In the genomic region with DNA sequence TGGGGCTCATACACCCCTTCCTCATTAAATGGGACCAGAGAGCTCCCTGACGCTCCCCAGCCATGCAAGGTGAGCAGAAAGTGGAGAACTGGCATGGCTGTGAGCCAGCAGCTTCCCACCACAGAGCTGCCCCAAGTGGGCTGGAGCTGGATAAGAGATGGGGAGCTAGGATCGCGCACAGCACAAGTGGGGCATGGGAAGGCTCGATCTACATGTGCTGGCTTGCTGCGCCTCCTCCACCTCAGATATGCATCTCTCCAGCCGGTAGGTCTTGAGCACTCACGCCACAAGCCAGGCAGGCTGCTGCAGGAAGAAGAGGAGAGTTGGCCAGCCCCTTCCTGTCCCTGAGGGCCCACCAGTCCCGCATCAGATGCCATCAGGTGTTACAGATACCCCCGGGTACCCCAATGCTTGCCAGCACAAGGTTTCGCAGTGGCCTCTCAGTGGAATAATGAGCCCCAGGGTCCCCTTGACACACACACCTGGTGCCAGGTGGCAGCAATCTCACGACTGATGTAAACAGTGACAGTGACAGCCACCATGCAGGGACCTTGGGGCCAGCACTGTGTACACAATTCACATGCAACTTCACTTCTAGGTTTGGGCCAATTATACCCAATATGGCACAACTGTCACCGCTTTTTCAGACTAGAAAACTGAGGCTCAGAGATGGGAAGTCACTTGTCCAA, we compare ENCODE assay signal across 20 cellular contexts.
DNase-seq lines count a peak whose midpoint lies in the region; ATAC-seq and TF ChIP-seq lines count a peak whose summit lies in the region.
"Had no signal": no experiment of that assay in that cellular context is flagged by ENCODE, and none has a peak within 500 bp of the region (broad histone marks: within the 10 kb centered on the region; RNA-seq: fewer than 3 reads in every experiment).

No MANE protein-coding gene starts in this region.

- no peaks in the 10 kb centered on the region for H3K4me1 Mint-ChIP-seq in H9

- H3K56ac ChIP-seq in H9 (ENCODE audit: insufficient read length, low read depth, low read length) = no peak overlapping the region

- H3K4me2 ChIP-seq in H9 (ENCODE audit: insufficient read depth, insufficient read length, low read length) (no peak overlapping the region), smooth muscle cell (no peak overlapping the region)
- H3K4me2 ChIP-seq: A549, SK-N-SH had no signal

- no peaks in the 10 kb centered on the region for H3K36me3 ChIP-seq in smooth muscle cell (ENCODE audit: low read depth)

- H4K8ac ChIP-seq in H9 (replicated peaks; ENCODE audit: insufficient read length, low read depth, low read length) = no peak overlapping the region

- H3K4me1 ChIP-seq in H9 (ENCODE audit: insufficient read depth, low read length) (no peaks in the 10 kb centered on the region), smooth muscle cell (ENCODE audit: low read depth) (peaks cover 4% of the 10 kb centered on the region)
- H3K4me1 ChIP-seq: A549 had no signal

- no peak overlapping the region for H3K23ac ChIP-seq in H9 (ENCODE audit: insufficient read length, low read depth, low read length)

- no peaks in the 10 kb centered on the region for H3K79me1 ChIP-seq in H9 (ENCODE audit: insufficient read depth, low read depth, low read length, poor library complexity, severe bottlenecking)

- H2BK20ac ChIP-seq in H9 (ENCODE audit: low read depth, low read length, poor library complexity, severe bottlenecking) = no peak overlapping the region

- H2BK5ac ChIP-seq in H9 (ENCODE audit: insufficient read length, low read length) = no peak overlapping the region

- ATAC-seq in HG03097 (IDR thresholded peaks at IDR 0.05; ENCODE audit: low FRiP score, unreplicated experiment) (no peak), HG03565 (IDR thresholded peaks at IDR 0.05; ENCODE audit: unreplicated experiment) (no peak), GM21786 (IDR thresholded peaks at IDR 0.05; ENCODE audit: unreplicated experiment) (no peak)
- ATAC-seq: activated CD4-positive, CD25-positive, alpha-beta regulatory T cell treated with anti-CD3 and anti-CD28 coated beads, Interleukin-2, amount 50 U/mL, for 24 hours; esophagus mucosa; K562 had no signal

- H3K4me3 ChIP-seq in epithelial cell of esophagus (ENCODE audit: low read length) (no peak overlapping the region), smooth muscle cell (no peak overlapping the region)
- H3K4me3 ChIP-seq: A549, K562, skin epidermis had no signal

- no peak overlapping the region for H4K91ac ChIP-seq in H9 (ENCODE audit: insufficient read length, low read depth, low read length)

- peaks cover 2% of the 10 kb centered on the region; the same call in 1 of the 2 replicates for H3K27me3 Mint-ChIP-seq in H9 (ENCODE audit: low read depth)

- H3K27ac Mint-ChIP-seq in H9 = no peak overlapping the region
- H3K27ac Mint-ChIP-seq: progenitor cell of endocrine pancreas had no signal

- no peaks in the 10 kb centered on the region for H3K9me3 ChIP-seq in H9 (ENCODE audit: control insufficient read depth, low read depth, low read length)
- no peaks in the 10 kb centered on the region for H3K9me3 ChIP-seq in smooth muscle cell (replicated peaks; ENCODE audit: low read depth)
- H3K9me3 ChIP-seq: A549, SK-N-SH had no signal

- no peak overlapping the region for H2BK12ac ChIP-seq in H9 (ENCODE audit: insufficient read length, low read depth, low read length)

- H3T11ph ChIP-seq in H9 (ENCODE audit: low read length) = no peak overlapping the region

- H2AFZ ChIP-seq in H9 (ENCODE audit: low read length) = no peak overlapping the region
- H2AFZ ChIP-seq in smooth muscle cell (ENCODE audit: low read depth) = no peak overlapping the region

- no peak overlapping the region for H2AK5ac ChIP-seq in H9 (ENCODE audit: insufficient read length, low read length)

- no peak overlapping the region for H3K4me3 Mint-ChIP-seq in H9
- H3K4me3 Mint-ChIP-seq: nephron had no signal

- H2BK15ac ChIP-seq in H9 (ENCODE audit: low read depth, low read length) = no peak overlapping the region

- H3K9ac ChIP-seq in H9 (ENCODE audit: extremely low read depth, insufficient read length, low read length) = no peak overlapping the region
- H3K9ac ChIP-seq in smooth muscle cell (ENCODE audit: low read depth) = no peak overlapping the region
- H3K9ac ChIP-seq: SK-N-SH had no signal

- TF ChIP-seq CTCF in H9 (conservative IDR thresholded peaks at IDR 0.05) (no peak), epithelial cell of esophagus (IDR thresholded peaks at IDR 0.05; ENCODE audit: insufficient read depth, low read depth, low read length, missing control alignments) (no peak), smooth muscle cell (IDR thresholded peaks at IDR 0.05; ENCODE audit: borderline replicate concordance, insufficient read depth, poor library complexity, severe bottlenecking) (no peak)

- no peak overlapping the region for H2BK120ac ChIP-seq in H9 (ENCODE audit: low read depth, low read length, poor library complexity, severe bottlenecking)

- no peak overlapping the region for H4K5ac ChIP-seq in H9 (ENCODE audit: insufficient read length, low read depth, low read length)

- H3K27me3 ChIP-seq in H9 (ENCODE audit: insufficient read depth, low read length) = no peaks in the 10 kb centered on the region
- H3K27me3 ChIP-seq in smooth muscle cell (ENCODE audit: low read depth) = no peaks in the 10 kb centered on the region

- H3K36me3 Mint-ChIP-seq in H9 (ENCODE audit: insufficient read depth in 1 of 3, low read depth in 3 of 3) = no peaks in the 10 kb centered on the region; a peak in 1 of 7 replicates

- no peaks in the 10 kb centered on the region for H3F3A ChIP-seq in smooth muscle cell (ENCODE audit: low read depth)

- H3K23me2 ChIP-seq in H9 (ENCODE audit: insufficient read length, low read depth, low read length, poor library complexity, severe bottlenecking) = no peaks in the 10 kb centered on the region

- DNase-seq in NCI-H2171 treated with DMSO at 0.1 percent for 48 hours (lab: John Stamatoyannopoulos, UW) (peak; percentile 36), NCI-H2171 (lab: John Stamatoyannopoulos, UW) (no peak), H9 (peak; percentile 22), epithelial cell of esophagus (ENCODE audit: low read depth) (peak; percentile 44), smooth muscle cell (lab: John Stamatoyannopoulos, UW; ENCODE audit: unreplicated experiment) (no peak)
- DNase-seq: activated effector memory CD4-positive, alpha-beta T cell treated with Interleukin-2 at 50 U/mL for 16 hours; SK-N-SH; stimulated activated CD4-positive, alpha-beta T cell treated with anti-CD3 and anti-CD28 coated beads, Interleukin-4, amount 100 ng/mL, for 24 hours; T-helper 9 cell had no signal

- no peak overlapping the region for H3K4ac ChIP-seq in H9 (ENCODE audit: low read depth, low read length)

- no peak overlapping the region for H3K18ac ChIP-seq in H9 (ENCODE audit: insufficient read length, low read depth, low read length)

- no peak overlapping the region; the same call in 1 of the 2 replicates for H3K14ac ChIP-seq in H9 (ENCODE audit: insufficient read depth, low read length)

- H4K20me1 ChIP-seq in H9 (ENCODE audit: control insufficient read depth, insufficient read depth, insufficient read length) (no peaks in the 10 kb centered on the region), smooth muscle cell (ENCODE audit: low read depth) (no peaks in the 10 kb centered on the region)

- no CpG with 5 or more reads among the region's 12 CpGs for WGBS in H9 (ENCODE audit: extremely low coverage, insufficient read length, low lambda C conversion rate)
- WGBS in smooth muscle cell (ENCODE audit: low lambda C conversion rate) = 92% methylated on average over 12 of the region's 12 CpGs

- H3K27ac ChIP-seq in H9 (ENCODE audit: insufficient read length, low read depth, low read length) (no peak overlapping the region), smooth muscle cell (ENCODE audit: low read depth) (peak overlapping the region; percentile 52)
- H3K27ac ChIP-seq: A549, C4-2B had no signal

- no peaks in the 10 kb centered on the region for H3K79me2 ChIP-seq in H9 (ENCODE audit: insufficient read depth, low read length)
- no peaks in the 10 kb centered on the region for H3K79me2 ChIP-seq in smooth muscle cell (ENCODE audit: low read depth)

- peaks cover 0 to 2% of the 10 kb centered on the region in 2 experiments; a peak in 2 of 5 replicates for H3K9me3 Mint-ChIP-seq in H9

Comparison
In these comparisons a context has a peak if more than half of its experiments do, and no peak if none do; other contexts are left out.
1. DNase-seq: peak in NCI-H2171 treated with DMSO at 0.1 percent for 48 hours (single experiment), H9 (single experiment) and epithelial cell of esophagus (single experiment); none in NCI-H2171 (single experiment) and smooth muscle cell (single experiment).